Comparison of ENCODE assay signal across 8 cellular contexts in genomic region chrX:38220024-38220935, GRCh38. TPM values are rescaled to one million over a fixed set of nuclear protein-coding genes. Genes with fewer than 3 reads are reported as not detected.
DNase-seq lines count a peak whose midpoint lies in the region; ATAC-seq and TF ChIP-seq lines count a peak whose summit lies in the region.

SRPX (minus strand) TSS chrX:38220871; CDS start chrX:38220792, 79 bp downstream.

- H3K9me3 Mint-ChIP-seq in stimulated activated effector memory CD8-positive, alpha-beta T cell treated with anti-CD3 and anti-CD28 coated beads, Interleukin-12 subunit alpha, Interleukin-12 subunit beta, amount 100 ng/mL, for 72 hours = no peaks in the 10 kb centered on the region

- H3K36me3 Mint-ChIP-seq in stimulated activated effector memory CD8-positive, alpha-beta T cell treated with anti-CD3 and anti-CD28 coated beads, Interleukin-12 subunit alpha, Interleukin-12 subunit beta, amount 100 ng/mL, for 72 hours = no peaks in the 10 kb centered on the region

- intact Hi-C loops in body of pancreas (cut with DNase I) = no loop called here

- peak in 3 of 7 experiments; percentile 11 to 12 (median 12) for TF ChIP-seq CTCF in body of pancreas (IDR thresholded peaks at IDR 0.05)

- H3K4me3 Mint-ChIP-seq in stimulated activated effector memory CD8-positive, alpha-beta T cell treated with anti-CD3 and anti-CD28 coated beads, Interleukin-12 subunit alpha, Interleukin-12 subunit beta, amount 100 ng/mL, for 72 hours = peak within 1 kb of the TSS; percentile 49

- no peak for TF ChIP-seq POLR2A in body of pancreas (IDR thresholded peaks at IDR 0.05)

- H3K27me3 ChIP-seq in body of pancreas = no peaks in the 10 kb centered on the region

- DNase-seq in COLO668 (lab: John Stamatoyannopoulos, UW; ENCODE audit: unreplicated experiment) (peak; percentile 28), H4 (ENCODE audit: low spot score) (peak; percentile 65), NCI-H82 (lab: John Stamatoyannopoulos, UW) (peak; percentile 73), body of pancreas (peak in 3 of 4 donors; percentile 20 to 37 (median 25)), iris pigment epithelial cell (ENCODE audit: low read depth) (peak; percentile 46), epidermal melanocyte (ENCODE audit: insufficient read length, low spot score) (no peak)
- no peak for DNase-seq in stimulated activated effector memory CD8-positive, alpha-beta T cell treated with anti-CD3 and anti-CD28 coated beads, Interleukin-12 subunit alpha, Interleukin-12 subunit beta, amount 100 ng/mL, for 72 hours (ENCODE audit: low spot score in 2 of 2)
- DNase-seq in activated CD4-positive, CD25-positive, alpha-beta regulatory T cell treated with anti-CD3 and anti-CD28 coated beads, Interleukin-2, amount 50 U/mL, for 72 hours = no peak

- ATAC-seq in body of pancreas = peak; percentile 30
- no peak for ATAC-seq in stimulated activated effector memory CD8-positive, alpha-beta T cell treated with anti-CD3 and anti-CD28 coated beads, Interleukin-12 subunit alpha, Interleukin-12 subunit beta, amount 100 ng/mL, for 72 hours

- no peak within 1 kb of the TSS for H3K4me3 ChIP-seq in body of pancreas

- peaks cover 7% of the 10 kb centered on the region for H3K4me1 ChIP-seq in body of pancreas

- H3K9me3 ChIP-seq in body of pancreas = no peaks in the 10 kb centered on the region

- 0% methylated on average over 5 to 50 of the region's 66 CpGs for WGBS in body of pancreas, 2 donors

- H3K4me1 Mint-ChIP-seq in stimulated activated effector memory CD8-positive, alpha-beta T cell treated with anti-CD3 and anti-CD28 coated beads, Interleukin-12 subunit alpha, Interleukin-12 subunit beta, amount 100 ng/mL, for 72 hours = no peaks in the 10 kb centered on the region

- H3K27ac Mint-ChIP-seq in stimulated activated effector memory CD8-positive, alpha-beta T cell treated with anti-CD3 and anti-CD28 coated beads, Interleukin-12 subunit alpha, Interleukin-12 subunit beta, amount 100 ng/mL, for 72 hours = no peak within 1 kb of the TSS

- no peak within 1 kb of the TSS for H3K27ac ChIP-seq in body of pancreas

- no peaks in the 10 kb centered on the region for H3K36me3 ChIP-seq in body of pancreas (replicated peaks in 1 of 2; ENCODE audit: insufficient read depth in 1 of 2, low read depth in 2 of 2)

RNA-seq across cellular contexts. Expression of gene SRPX, which starts in this region (rescaled TPM):
- total RNA-seq in H4 (2014; rRNA removed; shearing (Covaris generic)) = 67.8 and 72.3 TPM in 2 replicates
- total RNA-seq in body of pancreas = 10 to 100 TPM; 42.5 to 78.4 TPM

Comparison
In these comparisons a context has a peak if more than half of its experiments do, and no peak if none do; other contexts are left out.
1. DNase-seq: peak in COLO668 (single experiment), H4 (single experiment), NCI-H82 (single experiment), body of pancreas (3 of 4) and iris pigment epithelial cell (single experiment); none in stimulated activated effector memory CD8-positive, alpha-beta T cell treated with anti-CD3 and anti-CD28 coated beads, Interleukin-12 subunit alpha, Interleukin-12 subunit beta, amount 100 ng/mL, for 72 hours (0 of 2), epidermal melanocyte (single experiment) and activated CD4-positive, CD25-positive, alpha-beta regulatory T cell treated with anti-CD3 and anti-CD28 coated beads, Interleukin-2, amount 50 U/mL, for 72 hours (single experiment).